ENCODE assay signal across 28 cellular contexts in the genomic region with DNA sequence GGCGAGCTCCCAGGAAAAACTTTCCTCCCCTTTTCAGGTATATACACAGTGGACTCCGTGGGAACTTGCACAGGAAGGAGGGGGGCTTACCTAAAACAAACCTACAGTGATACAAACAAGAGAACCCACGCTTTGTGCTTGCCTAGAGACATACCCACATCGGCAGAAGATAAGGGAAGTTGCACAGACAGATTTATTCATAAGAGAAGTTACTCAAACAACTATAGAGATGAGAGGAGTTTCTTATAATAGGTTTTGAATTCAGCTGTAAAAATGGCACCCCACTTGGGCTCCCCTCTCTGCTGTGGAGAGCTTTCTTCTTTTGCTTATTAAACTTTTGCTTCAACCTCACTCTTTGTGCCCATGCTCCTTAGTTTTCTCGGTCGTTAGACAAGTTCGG. TPM values are rescaled to one million over a fixed set of nuclear protein-coding genes. Genes with fewer than 3 reads are reported as not detected.
A peak's percentile ranks its signal among the peaks of the same experiment; 100 is the strongest.
DNase-seq lines count a peak whose midpoint lies in the region; ATAC-seq and TF ChIP-seq lines count a peak whose summit lies in the region.
"Had no signal": no experiment of that assay in that cellular context is flagged by ENCODE, and none has a peak within 500 bp of the region (broad histone marks: within the 10 kb centered on the region; RNA-seq: fewer than 3 reads in every experiment).

No MANE protein-coding gene starts in this region.

- no peak overlapping the region for H3K27ac Mint-ChIP-seq in activated T-cell treated with anti-CD3 and anti-CD28 coated beads, Interleukin-2, amount 50 U/mL, for 72 hours
- H3K27ac Mint-ChIP-seq in neural crest cell (ENCODE audit: unreplicated experiment) (no peak overlapping the region), chondrocyte (ENCODE audit: unreplicated experiment) (no peak overlapping the region)
- H3K27ac Mint-ChIP-seq: activated CD4-positive, alpha-beta memory T cell treated with anti-CD3 and anti-CD28 coated beads for 36 hours; endodermal cell; mesothelial cell of epicardium; WTC11 had no signal

- TF ChIP-seq CTCF in OCI-LY3 (IDR thresholded peaks at IDR 0.05; ENCODE audit: low read depth, low read length) (no peak), neural crest cell (conservative IDR thresholded peaks at IDR 0.05) (no peak), chondrocyte (IDR thresholded peaks at IDR 0.05) (no peak)

- no peaks in the 10 kb centered on the region for H3K9me3 ChIP-seq in OCI-LY3 (ENCODE audit: insufficient read depth, low read length)
- H3K9me3 ChIP-seq: BE2C, breast epithelium, colonic mucosa, esophagus squamous epithelium, gastrocnemius medialis, left ventricle myocardium inferior, sigmoid colon, upper lobe of right lung had no signal

- no peaks in the 10 kb centered on the region for H3K9me3 Mint-ChIP-seq in activated T-cell treated with anti-CD3 and anti-CD28 coated beads, Interleukin-2, amount 50 U/mL, for 72 hours
- H3K9me3 Mint-ChIP-seq in activated T-cell treated with anti-CD3 and anti-CD28 coated beads, Interleukin-2, amount 50 U/mL, for 4 hours, result no peaks in the 10 kb centered on the region
- H3K9me3 Mint-ChIP-seq in neural crest cell (no peaks in the 10 kb centered on the region), chondrocyte (ENCODE audit: low read depth) (no peaks in the 10 kb centered on the region)
- H3K9me3 Mint-ChIP-seq: activated CD4-positive, alpha-beta memory T cell treated with anti-CD3 and anti-CD28 coated beads for 36 hours; endodermal cell; mesothelial cell of epicardium; naive thymus-derived CD8-positive, alpha-beta T cell; WTC11 had no signal

- H3K4me1 Mint-ChIP-seq in activated T-cell treated with anti-CD3 and anti-CD28 coated beads, Interleukin-2, amount 50 U/mL, for 72 hours (ENCODE audit: low read depth), result peaks cover 65% of the 10 kb centered on the region
- peaks cover 44% of the 10 kb centered on the region for H3K4me1 Mint-ChIP-seq in activated T-cell treated with anti-CD3 and anti-CD28 coated beads, Interleukin-2, amount 50 U/mL, for 4 hours (ENCODE audit: low read depth)
- H3K4me1 Mint-ChIP-seq in neural crest cell, result peaks cover 24% of the 10 kb centered on the region
- H3K4me1 Mint-ChIP-seq in chondrocyte (ENCODE audit: low read depth), result peaks cover 15% of the 10 kb centered on the region

- peak overlapping the region; percentile 75 for H2AFZ ChIP-seq in OCI-LY3 (ENCODE audit: low read depth, low read length)

- peak overlapping the region; percentile 31 for H3K27ac ChIP-seq in OCI-LY3 (ENCODE audit: low read length)
- H3K27ac ChIP-seq: breast epithelium, colonic mucosa, esophagus squamous epithelium, gastrocnemius medialis, left ventricle myocardium inferior, sigmoid colon, SK-N-MC, upper lobe of right lung had no signal

- H4K20me1 ChIP-seq in OCI-LY3 (ENCODE audit: insufficient read depth, low read length), result peaks cover 5% of the 10 kb centered on the region; the same call in 1 of the 2 replicates

- peaks cover 10% of the 10 kb centered on the region for H3K36me3 ChIP-seq in OCI-LY3 (replicated peaks; ENCODE audit: low read depth, low read length)
- H3K36me3 ChIP-seq: breast epithelium had no signal

- H3K79me2 ChIP-seq in OCI-LY3 (ENCODE audit: low read length), result peaks cover 28% of the 10 kb centered on the region

- peaks cover 0 to 11% of the 10 kb centered on the region in 2 donors for H3K36me3 Mint-ChIP-seq in activated T-cell treated with anti-CD3 and anti-CD28 coated beads, Interleukin-2, amount 50 U/mL, for 72 hours (ENCODE audit: insufficient read depth in 2 of 2)
- peaks cover 3% of the 10 kb centered on the region for H3K36me3 Mint-ChIP-seq in activated T-cell treated with anti-CD3 and anti-CD28 coated beads, Interleukin-2, amount 50 U/mL, for 4 hours (ENCODE audit: insufficient read depth)
- H3K36me3 Mint-ChIP-seq in neural crest cell (ENCODE audit: low read depth) (peaks cover 4% of the 10 kb centered on the region), chondrocyte (ENCODE audit: low read depth) (peaks cover 1% of the 10 kb centered on the region)

- peak overlapping the region; percentile 64 for H3K4me3 ChIP-seq in OCI-LY3 (ENCODE audit: low read length)
- H3K4me3 ChIP-seq: breast epithelium, colonic mucosa, esophagus squamous epithelium, gastrocnemius medialis, left ventricle myocardium inferior, sigmoid colon, SK-N-MC, upper lobe of right lung had no signal

- H3K4me1 ChIP-seq in OCI-LY3 (ENCODE audit: low read length), result peaks cover 64% of the 10 kb centered on the region
- H3K4me1 ChIP-seq: BE2C, colonic mucosa had no signal

- peak overlapping the region; percentile 15; the same call in 1 of the 2 replicates for H3K9ac ChIP-seq in OCI-LY3 (ENCODE audit: low read length)

- peak overlapping the region; percentile 72 for H3K4me2 ChIP-seq in OCI-LY3 (ENCODE audit: low read length)

- H3K27me3 ChIP-seq in OCI-LY3 (ENCODE audit: low read depth, low read length), result no peaks in the 10 kb centered on the region
- H3K27me3 ChIP-seq: BE2C, breast epithelium, colonic mucosa, gastrocnemius medialis, sigmoid colon, upper lobe of right lung had no signal

- no peak for ATAC-seq in activated T-cell treated with anti-CD3 and anti-CD28 coated beads, Interleukin-2, amount 50 U/mL, for 72 hours (replicated peaks in 1 of 2)
- ATAC-seq in activated T-cell treated with anti-CD3 and anti-CD28 coated beads, Interleukin-2, amount 50 U/mL, for 4 hours, result no peak
- ATAC-seq: gastrocnemius medialis; naive thymus-derived CD8-positive, alpha-beta T cell; upper lobe of right lung; WTC11 had no signal

- H3K27me3 Mint-ChIP-seq in activated T-cell treated with anti-CD3 and anti-CD28 coated beads, Interleukin-2, amount 50 U/mL, for 72 hours (ENCODE audit: low read depth), result peaks cover 16% of the 10 kb centered on the region
- H3K27me3 Mint-ChIP-seq in activated T-cell treated with anti-CD3 and anti-CD28 coated beads, Interleukin-2, amount 50 U/mL, for 4 hours (ENCODE audit: low read depth), result peaks cover 3% of the 10 kb centered on the region
- peaks cover 27% of the 10 kb centered on the region for H3K27me3 Mint-ChIP-seq in neural crest cell (ENCODE audit: low read depth)
- peaks cover 4% of the 10 kb centered on the region for H3K27me3 Mint-ChIP-seq in chondrocyte (ENCODE audit: low read depth)

- no peak for DNase-seq in activated T-cell treated with anti-CD3 and anti-CD28 coated beads, Interleukin-2, amount 50 U/mL, for 72 hours
- DNase-seq in activated T-cell treated with anti-CD3 and anti-CD28 coated beads, Interleukin-2, amount 50 U/mL, for 4 hours, result no peak
- no peak for DNase-seq in neural crest cell (ENCODE audit: low read depth, low spot score)
- no peak for DNase-seq in chondrocyte (ENCODE audit: low spot score)
- DNase-seq in NCI-H2227 treated with DMSO at 0.1 percent for 48 hours (lab: John Stamatoyannopoulos, UW), result no peak
- DNase-seq: activated CD4-positive, alpha-beta memory T cell treated with anti-CD3 and anti-CD28 coated beads for 36 hours; activated gamma-delta T cell; BE2C; colonic mucosa; endodermal cell; esophagus squamous epithelium; gastrocnemius medialis; hippocampal formation; left ventricle myocardium inferior; naive thymus-derived CD8-positive, alpha-beta T cell; NCI-H1105; NCI-H2029 treated with DMSO at 0.1 percent for 48 hours; NCI-H345; sigmoid colon; stimulated activated CD4-positive, alpha-beta T cell treated with anti-CD3 and anti-CD28 coated beads, Interleukin-15, amount 100 ng/mL, for 24 hours; upper lobe of right lung had no signal

- H3K4me3 Mint-ChIP-seq in activated T-cell treated with anti-CD3 and anti-CD28 coated beads, Interleukin-2, amount 50 U/mL, for 72 hours, result peak overlapping the region; percentile 40 to 100
- H3K4me3 Mint-ChIP-seq in activated T-cell treated with anti-CD3 and anti-CD28 coated beads, Interleukin-2, amount 50 U/mL, for 4 hours, result no peak overlapping the region
- peak overlapping the region; percentile 50 for H3K4me3 Mint-ChIP-seq in neural crest cell
- H3K4me3 Mint-ChIP-seq in chondrocyte (ENCODE audit: unreplicated experiment), result no peak overlapping the region
- H3K4me3 Mint-ChIP-seq: activated CD4-positive, alpha-beta memory T cell treated with anti-CD3 and anti-CD28 coated beads for 36 hours; endodermal cell; WTC11 had no signal

RNA-seq across cellular contexts. Expression of a gene that starts 1.8 kb away (rescaled TPM):
- total RNA-seq in activated T-cell treated with anti-CD3 and anti-CD28 coated beads, Interleukin-2, amount 50 U/mL, for 72 hours, result 10 to 100 TPM; 33.0 to 41.1 TPM
- 10 to 100 TPM; 41.7 to 45.1 (median 41.7) TPM for total RNA-seq in activated T-cell treated with anti-CD3 and anti-CD28 coated beads, Interleukin-2, amount 50 U/mL, for 4 hours
- total RNA-seq in neural crest cell, result 39.8 and 42.0 TPM in 2 replicates
- total RNA-seq in chondrocyte, result 19.1 to 21.0 TPM (median 19.3 TPM) in 3 replicates

RNA-seq across cellular contexts. Expression of a gene that starts 18.3 kb away (rescaled TPM):
- total RNA-seq in activated T-cell treated with anti-CD3 and anti-CD28 coated beads, Interleukin-2, amount 50 U/mL, for 72 hours, result 10 to 100 TPM; 23.7 to 28.4 TPM
- 10 to 100 TPM; 20.0 to 26.2 (median 24.8) TPM for total RNA-seq in activated T-cell treated with anti-CD3 and anti-CD28 coated beads, Interleukin-2, amount 50 U/mL, for 4 hours
- total RNA-seq in neural crest cell, result 17.8 and 18.5 TPM in 2 replicates
- total RNA-seq in chondrocyte, result 27.6 to 29.1 TPM (median 28.0 TPM) in 3 replicates

RNA-seq across cellular contexts. Expression of a gene that starts 26.4 kb away (rescaled TPM):
- total RNA-seq in activated T-cell treated with anti-CD3 and anti-CD28 coated beads, Interleukin-2, amount 50 U/mL, for 72 hours, result 1 to 10 TPM in 1 of 2 donors, under 1 TPM in 1; 0.43 to 1.2 TPM
- total RNA-seq in activated T-cell treated with anti-CD3 and anti-CD28 coated beads, Interleukin-2, amount 50 U/mL, for 4 hours, result under 1 TPM in 2 of 3 donors, not detected in 1; 0.14 to 0.18 TPM
- total RNA-seq in neural crest cell (0.40 and 0.43 TPM in 2 replicates), chondrocyte (0.28 to 0.35 TPM in 2 of 3 replicates, not detected in the other)
- total RNA-seq: activated CD4-positive, alpha-beta memory T cell treated with anti-CD3 and anti-CD28 coated beads for 36 hours; gastrocnemius medialis had no signal

RNA-seq across cellular contexts. Expression of a gene that starts 40.8 kb away (rescaled TPM):
- total RNA-seq in activated T-cell treated with anti-CD3 and anti-CD28 coated beads, Interleukin-2, amount 50 U/mL, for 72 hours, result under 1 TPM in 1 of 2 donors, not detected in 1; 0.30 TPM
- under 1 TPM; 0.24 to 0.38 (median 0.28) TPM for total RNA-seq in activated T-cell treated with anti-CD3 and anti-CD28 coated beads, Interleukin-2, amount 50 U/mL, for 4 hours
- not detected in 2 replicates for total RNA-seq in neural crest cell
- total RNA-seq in chondrocyte, result not detected in 3 replicates
- total RNA-seq: activated CD4-positive, alpha-beta memory T cell treated with anti-CD3 and anti-CD28 coated beads for 36 hours; endodermal cell; gastrocnemius medialis; HT-29; mesothelial cell of epicardium; osteocyte; sigmoid colon had no signal

Comparison
In these comparisons a context has a peak if more than half of its experiments do, and no peak if none do; other contexts are left out.
1. H3K4me3 Mint-ChIP-seq: peak in activated T-cell treated with anti-CD3 and anti-CD28 coated beads, Interleukin-2, amount 50 U/mL, for 72 hours (2 of 2) and neural crest cell (single experiment); none in activated T-cell treated with anti-CD3 and anti-CD28 coated beads, Interleukin-2, amount 50 U/mL, for 4 hours (single experiment) and chondrocyte (single experiment).